1 cellular context compared by ENCODE assay signal in genomic region chr19:50817941-50818858, GRCh38.
TF ChIP-seq lines count a peak whose summit lies in the region.

No MANE protein-coding gene starts in this region.

TF ChIP-seq in GM12878, 131 proteins besides CTCF, POLR2A, EP300 and RAD21 (continues in another document):
- TF ChIP-seq NFYA (IDR thresholded peaks at IDR 0.05; ENCODE audit: borderline replicate concordance, low read depth, low read length) (no peak), SRF (IDR thresholded peaks at IDR 0.05; ENCODE audit: low read depth in 2 of 2, low read length in 2 of 2) (no peak), HDAC6 (IDR thresholded peaks at IDR 0.05; ENCODE audit: unreplicated experiment) (no peak), NR2C1 (IDR thresholded peaks at IDR 0.05) (no peak), TAF1 (IDR thresholded peaks at IDR 0.05; ENCODE audit: borderline replicate concordance, low read depth, low read length) (0 out of 2 replicates have a peak, but pooled peaks have one; percentile 30), KLF5 (IDR thresholded peaks at IDR 0.05; ENCODE audit: partially characterized antibody) (no peak), NRF1 (conservative IDR thresholded peaks at IDR 0.05; ENCODE audit: low read depth, low read length) (no peak), SMAD5 (IDR thresholded peaks at IDR 0.05; ENCODE audit: low read depth) (0 out of 2 replicates have a peak, but pooled peaks have one; percentile 25), BHLHE40 (IDR thresholded peaks at IDR 0.05; ENCODE audit: borderline replicate concordance in 1 of 2, low read depth in 2 of 2, low read length in 1 of 2) (no peak), ZBTB40 (IDR thresholded peaks at IDR 0.05; ENCODE audit: borderline replicate concordance) (no peak), MLLT1 (IDR thresholded peaks at IDR 0.05) (no peak), SPI1 (IDR thresholded peaks at IDR 0.05; ENCODE audit: borderline replicate concordance, insufficient read depth, low read depth, low read length) (no peak), ZBTB11 (CRISPR knock-in tag; IDR thresholded peaks at IDR 0.05) (no peak), NKRF (conservative IDR thresholded peaks at IDR 0.05) (0 out of 2 replicates have a peak, but pooled peaks have one; percentile 23), TCF3 (IDR thresholded peaks at IDR 0.05; ENCODE audit: borderline replicate concordance, insufficient read depth, low read depth, low read length) (no peak), TCF12 (IDR thresholded peaks at IDR 0.05; ENCODE audit: low read depth, low read length) (no peak), NFIC (IDR thresholded peaks at IDR 0.05; ENCODE audit: low read depth, low read length) (no peak), KAT2A (conservative IDR thresholded peaks at IDR 0.05; ENCODE audit: control insufficient read depth, low read depth, low read length) (no peak), MTA3 (IDR thresholded peaks at IDR 0.05; ENCODE audit: borderline replicate concordance, low read length) (no peak), TBL1XR1 (IDR thresholded peaks at IDR 0.05; ENCODE audit: low read depth, low read length) (no peak), ATF2 (IDR thresholded peaks at IDR 0.05; ENCODE audit: low read length) (no peak), EGR1 (IDR thresholded peaks at IDR 0.05; ENCODE audit: borderline replicate concordance in 1 of 2, low read depth in 2 of 2, low read length in 2 of 2) (no peak), WRNIP1 (IDR thresholded peaks at IDR 0.05; ENCODE audit: borderline replicate concordance, low read depth, low read length) (no peak), RAD51 (IDR thresholded peaks at IDR 0.05) (no peak), E2F4 (IDR thresholded peaks at IDR 0.05; ENCODE audit: low read depth, low read length) (no peak), NBN (IDR thresholded peaks at IDR 0.05) (no peak; the same call in none of the 2 replicates), ASH2L (IDR thresholded peaks at IDR 0.05; ENCODE audit: borderline replicate concordance, low read depth) (no peak), RUNX3 (IDR thresholded peaks at IDR 0.05; ENCODE audit: low read length) (peak; percentile 38; the same call in 1 of the 2 replicates), RCOR1 (conservative IDR thresholded peaks at IDR 0.05; ENCODE audit: low read depth, low read length) (no peak), DPF2 (IDR thresholded peaks at IDR 0.05) (no peak), ZNF592 (IDR thresholded peaks at IDR 0.05) (no peak), JUNB (IDR thresholded peaks at IDR 0.05) (no peak), ZNF274 (IDR thresholded peaks at IDR 0.05; ENCODE audit: insufficient read depth, insufficient read length) (no peak), CBX5 (IDR thresholded peaks at IDR 0.05; ENCODE audit: low read depth) (no peak), PAX8 (IDR thresholded peaks at IDR 0.05) (no peak), CEBPB (IDR thresholded peaks at IDR 0.05; ENCODE audit: borderline replicate concordance in 1 of 2, low read depth in 2 of 2, low read length in 2 of 2) (no peak), ZZZ3 (IDR thresholded peaks at IDR 0.05; ENCODE audit: control insufficient read depth, insufficient read length, low read depth) (no peak), ZNF217 (IDR thresholded peaks at IDR 0.05) (no peak), IRF5 (IDR thresholded peaks at IDR 0.05; ENCODE audit: borderline replicate concordance) (no peak), PAX5 (IDR thresholded peaks at IDR 0.05; ENCODE audit: borderline replicate concordance, low read depth, low read length) (no peak), HDGF (IDR thresholded peaks at IDR 0.05) (peak; percentile 50), POLR2AphosphoS5 (IDR thresholded peaks at IDR 0.05; ENCODE audit: low read length) (no peak), MTA2 (IDR thresholded peaks at IDR 0.05; ENCODE audit: low read depth) (no peak), GABPA (IDR thresholded peaks at IDR 0.05; ENCODE audit: low read depth) (no peak), LARP7 (IDR thresholded peaks at IDR 0.05) (peak; percentile 69; the same call in 1 of the 2 replicates), MXI1 (IDR thresholded peaks at IDR 0.05; ENCODE audit: low read depth, low read length) (peak; percentile 64)
